ENCODE assay signal across 3 cellular contexts in genomic region chr14:58177125-58177524, GRCh38.
A peak's percentile ranks its signal among the peaks of the same experiment; 100 is the strongest.
TF ChIP-seq lines count a peak whose summit lies in the region.

No MANE protein-coding gene starts in this region.

TF ChIP-seq in GM23338, 12 proteins besides CTCF, POLR2A, EP300 and RAD21 (continues in another document):
- TF ChIP-seq REST (IDR thresholded peaks at IDR 0.05; ENCODE audit: unreplicated experiment) = no peak

TF ChIP-seq in HepG2, 621 proteins besides CTCF, POLR2A, EP300 and RAD21:
- TF ChIP-seq HINFP (CRISPR knock-in tag; IDR thresholded peaks at IDR 0.05; ENCODE audit: low read depth) = no peak
- no peak for TF ChIP-seq NR2C2 (CRISPR knock-in tag; IDR thresholded peaks at IDR 0.05; ENCODE audit: borderline replicate concordance)
- TF ChIP-seq ARID5B (CRISPR knock-in tag; IDR thresholded peaks at IDR 0.05) = no peak
- peak; percentile 6 for TF ChIP-seq HNRNPK (IDR thresholded peaks at IDR 0.05; ENCODE audit: low read depth, low read length, poor library complexity, severe bottlenecking)

TF ChIP-seq in SK-N-SH treated with all-trans-retinoic acid at 6 μM for 48 hours, 23 proteins besides CTCF, POLR2A, EP300 and RAD21 (continued from another document):
- no peak for TF ChIP-seq POU6F1 (CRISPR knock-in tag; IDR thresholded peaks at IDR 0.05; ENCODE audit: borderline replicate concordance, low read depth)
- no peak for TF ChIP-seq PPARA (CRISPR knock-in tag; IDR thresholded peaks at IDR 0.05; ENCODE audit: borderline replicate concordance)
- no peak for TF ChIP-seq CREB5 (CRISPR knock-in tag; IDR thresholded peaks at IDR 0.05; ENCODE audit: low read depth)
- no peak for TF ChIP-seq BACH2 (CRISPR knock-in tag; IDR thresholded peaks at IDR 0.05; ENCODE audit: borderline replicate concordance)
- no peak for TF ChIP-seq ZNF8 (CRISPR knock-in tag; IDR thresholded peaks at IDR 0.05)
- TF ChIP-seq TSHZ2 (CRISPR knock-in tag; IDR thresholded peaks at IDR 0.05) = no peak
- TF ChIP-seq TCF4 (CRISPR knock-in tag; IDR thresholded peaks at IDR 0.05; ENCODE audit: borderline replicate concordance) = no peak
- no peak for TF ChIP-seq ARNTL (CRISPR knock-in tag; IDR thresholded peaks at IDR 0.05; ENCODE audit: borderline replicate concordance, low read depth)
- no peak for TF ChIP-seq GLIS3 (CRISPR knock-in tag; IDR thresholded peaks at IDR 0.05)
- no peak for TF ChIP-seq CSRNP3 (CRISPR knock-in tag; IDR thresholded peaks at IDR 0.05)
